Comparison of ENCODE assay signal across 24 cellular contexts in the genomic region with DNA sequence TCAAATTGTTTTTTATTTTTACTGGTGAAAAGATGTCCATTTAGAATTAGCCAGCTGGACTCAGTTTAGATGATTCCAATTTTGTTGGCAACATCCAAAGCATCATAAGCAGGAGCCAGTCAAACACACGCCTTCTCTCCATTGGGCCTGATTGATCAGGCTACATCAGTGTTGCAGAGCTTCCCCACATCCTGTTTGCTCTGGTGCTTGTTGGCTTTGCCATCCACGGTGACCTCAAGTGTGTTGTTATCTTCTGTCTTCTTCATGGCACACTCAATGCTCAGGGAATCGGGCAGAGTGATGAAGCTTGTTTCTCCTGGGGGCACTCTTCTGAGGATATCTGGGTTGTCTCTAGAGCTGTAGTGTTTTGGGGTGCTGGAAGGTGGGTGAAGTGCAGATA.
"Had no signal": no experiment of that assay in that cellular context is flagged by ENCODE, and none has a peak within 500 bp of the region (broad histone marks: within the 10 kb centered on the region; RNA-seq: fewer than 3 reads in every experiment).

No MANE protein-coding gene starts in this region.

- H3K27ac Mint-ChIP-seq: activated naive CD8-positive, alpha-beta T cell; WTC11 had no signal

- H3K4me3 Mint-ChIP-seq: activated naive CD8-positive, alpha-beta T cell; WTC11 had no signal

- H3K4me1 Mint-ChIP-seq: WTC11 had no signal

- DNase-seq: activated CD4-positive, alpha-beta T cell treated with anti-CD3 and anti-CD28 coated beads, Interleukin-2, amount 50 U/mL, for 1 hour; activated CD4-positive, CD25-positive, alpha-beta regulatory T cell treated with anti-CD3 and anti-CD28 coated beads, Interleukin-2, amount 50 U/mL, for 72 hours; activated CD8-positive, alpha-beta memory T cell treated with anti-CD3 and anti-CD28 coated beads, Interleukin-2, amount 50 U/mL, for 48 hours; activated effector memory CD4-positive, alpha-beta T cell treated with Interleukin-2 at 50 U/mL for 16 hours; activated naive CD4-positive, alpha-beta T cell treated with Interleukin-2 at 50 U/mL for 16 hours; activated T-cell treated with anti-CD3 and anti-CD28 coated beads, Interleukin-2, amount 50 U/mL, for 1 hour; adrenal gland; anterior cingulate cortex; cerebellar nuclear complex; dermis blood vessel endothelial cell; NCI-H1092; NCI-H1417; NCI-H1694; NCI-H2029; NCI-H2107; NCI-H345; NCI-H524; Peyer's patch; Right ventricle myocardium superior; SW 1271; T-helper 9 cell had no signal

- ATAC-seq: SK-N-SH treated with all-trans-retinoic acid at 6 μM for 48 hours, WTC11 had no signal
